8 cellular contexts compared by ENCODE assay signal in genomic region chr5:35617435-35618296, GRCh38. TPM values are rescaled to one million over a fixed set of nuclear protein-coding genes. Genes with fewer than 3 reads are reported as not detected.
DNase-seq lines count a peak whose midpoint lies in the region; ATAC-seq and TF ChIP-seq lines count a peak whose summit lies in the region.

TSS of gene SPEF2 (plus strand) at chr5:35617863. CDS start at chr5:35617998, 135 bp downstream.

- peak; percentile 88 for TF ChIP-seq CTCF in HFF-Myc (IDR thresholded peaks at IDR 0.05; ENCODE audit: low read depth, low read length, missing control alignments)
- peak; percentile 62 for TF ChIP-seq CTCF in WTC11 (IDR thresholded peaks at IDR 0.05)
- peak; percentile 80 for TF ChIP-seq CTCF in smooth muscle cell (IDR thresholded peaks at IDR 0.05; ENCODE audit: borderline replicate concordance, insufficient read depth, poor library complexity, severe bottlenecking)

- H3K27me3 ChIP-seq in smooth muscle cell (ENCODE audit: low read depth): no peaks in the 10 kb centered on the region

- peaks cover 4% of the 10 kb centered on the region; the same call in 1 of the 2 replicates for H3K4me1 Mint-ChIP-seq in WTC11

- no peaks in the 10 kb centered on the region for H3K79me2 ChIP-seq in smooth muscle cell (ENCODE audit: low read depth)

- POLR2A ChIA-PET in WTC11 (lab: Charles Lee): no interaction called here

- no peaks in the 10 kb centered on the region for H3F3A ChIP-seq in smooth muscle cell (ENCODE audit: low read depth)

- peak within 1 kb of the TSS; percentile 88 for H2AFZ ChIP-seq in smooth muscle cell (ENCODE audit: low read depth)

- DNase-seq in HFF-Myc (ENCODE audit: extremely low read depth, low read depth): peak; percentile 85
- DNase-seq in NCI-H146 treated with DMSO at 0.1 percent for 48 hours (lab: John Stamatoyannopoulos, UW; ENCODE audit: unreplicated experiment): peak; percentile 27
- peak; percentile 90 for DNase-seq in WTC11 (ENCODE audit: low spot score)
- peak in 60 of 61 donors; percentile 7 to 88 (median 67) for DNase-seq in caudate nucleus (lab: John Stamatoyannopoulos, UW)
- peak; percentile 83 for DNase-seq in inferior parietal cortex (ENCODE audit: extremely low spot score)
- peak; percentile 36 for DNase-seq in smooth muscle cell (lab: John Stamatoyannopoulos, UW; ENCODE audit: unreplicated experiment)
- DNase-seq in NCI-H446 treated with DMSO at 0.1 percent for 48 hours (lab: John Stamatoyannopoulos, UW): no peak

- peaks cover 68% of the 10 kb centered on the region for H3K27me3 Mint-ChIP-seq in WTC11 (ENCODE audit: low read depth)

- H3K9me3 ChIP-seq in ES-I3 (ENCODE audit: control insufficient read depth, insufficient read depth, low read length): no peaks in the 10 kb centered on the region
- H3K9me3 ChIP-seq in smooth muscle cell (replicated peaks; ENCODE audit: low read depth): peaks cover 7% of the 10 kb centered on the region

- peak within 1 kb of the TSS; percentile 2 for H3K27ac ChIP-seq in caudate nucleus (ENCODE audit: low read depth, low read length)
- H3K27ac ChIP-seq in smooth muscle cell (ENCODE audit: low read depth): no peak within 1 kb of the TSS

- WGBS in smooth muscle cell (ENCODE audit: low lambda C conversion rate): 4% methylated on average over 54 of the region's 54 CpGs

- peak within 1 kb of the TSS; percentile 83 for H3K4me2 ChIP-seq in smooth muscle cell

- ATAC-seq in WTC11: peak; percentile 98

- H3K36me3 ChIP-seq in ES-I3 (ENCODE audit: insufficient read depth, low read length) (no peaks in the 10 kb centered on the region), smooth muscle cell (ENCODE audit: low read depth) (no peaks in the 10 kb centered on the region)

- no peaks in the 10 kb centered on the region for H3K36me3 Mint-ChIP-seq in WTC11

- peak within 1 kb of the TSS; percentile 94 for H3K4me3 Mint-ChIP-seq in WTC11

- H3K9ac ChIP-seq in ES-I3 (ENCODE audit: low read depth, low read length) (peak within 1 kb of the TSS; percentile 63; the same call in 1 of the 2 replicates), smooth muscle cell (ENCODE audit: low read depth) (peak within 1 kb of the TSS; percentile 50)

- no peak within 1 kb of the TSS for H3K27ac Mint-ChIP-seq in WTC11

- H3K4me1 ChIP-seq in ES-I3 (ENCODE audit: insufficient read depth, low read length): no peaks in the 10 kb centered on the region
- no peaks in the 10 kb centered on the region for H3K4me1 ChIP-seq in smooth muscle cell (ENCODE audit: low read depth)

- 0 out of 2 replicates have a peak, but pooled peaks cover 4% of the 10 kb centered on the region for H3K9me3 Mint-ChIP-seq in WTC11

- no peaks in the 10 kb centered on the region for H4K20me1 ChIP-seq in smooth muscle cell (ENCODE audit: low read depth)

- CTCF ChIA-PET in WTC11 (lab: Charles Lee): interaction anchor here (0.7 to 2.0 kb wide), 6 partner anchors 27 to 321 kb away, joined by 3 to 8 read pairs (median 4); partner anchors contain the start of gene CAPSL

- H3K4me3 ChIP-seq in HFF-Myc (replicated peaks; ENCODE audit: low read depth, low read length): peak within 1 kb of the TSS; percentile 88
- H3K4me3 ChIP-seq in smooth muscle cell: peak within 1 kb of the TSS; percentile 69

TF ChIP-seq in WTC11, 78 proteins besides CTCF, POLR2A, EP300 and RAD21 (continues in another document):
- TF ChIP-seq ZNF512 (CRISPR knock-in tag; IDR thresholded peaks at IDR 0.05; ENCODE audit: borderline replicate concordance) (no peak), CBFB (CRISPR knock-in tag; IDR thresholded peaks at IDR 0.05; ENCODE audit: low read depth) (peak; percentile 65; the same call in 1 of the 2 replicates), GRHL2 (CRISPR knock-in tag; IDR thresholded peaks at IDR 0.05; ENCODE audit: insufficient replicate concordance, severe bottlenecking) (no peak), ZNF219 (CRISPR knock-in tag; IDR thresholded peaks at IDR 0.05; ENCODE audit: borderline replicate concordance) (no peak), NFATC4 (CRISPR knock-in tag; IDR thresholded peaks at IDR 0.05) (no peak), MYBL2 (CRISPR knock-in tag; IDR thresholded peaks at IDR 0.05) (no peak), FOXK1 (CRISPR knock-in tag; IDR thresholded peaks at IDR 0.05) (no peak), USF1 (CRISPR knock-in tag; IDR thresholded peaks at IDR 0.05) (no peak), ZNF317 (CRISPR knock-in tag; IDR thresholded peaks at IDR 0.05; ENCODE audit: borderline replicate concordance, low read depth) (no peak), ZNF396 (CRISPR knock-in tag; IDR thresholded peaks at IDR 0.05; ENCODE audit: borderline replicate concordance) (no peak), OVOL2 (CRISPR knock-in tag; IDR thresholded peaks at IDR 0.05; ENCODE audit: borderline replicate concordance) (no peak), E2F5 (CRISPR knock-in tag; IDR thresholded peaks at IDR 0.05) (0 out of 2 replicates have a peak, but pooled peaks have one; percentile 51), HMGXB4 (CRISPR knock-in tag; IDR thresholded peaks at IDR 0.05) (peak; percentile 93), NR3C1 (CRISPR knock-in tag; conservative IDR thresholded peaks at IDR 0.05; ENCODE audit: low read depth) (0 out of 2 replicates have a peak, but pooled peaks have one; percentile 21), HMGA2 (CRISPR knock-in tag; IDR thresholded peaks at IDR 0.05) (no peak), CDX4 (CRISPR knock-in tag; IDR thresholded peaks at IDR 0.05; ENCODE audit: borderline replicate concordance) (no peak), TEAD1 (CRISPR knock-in tag; IDR thresholded peaks at IDR 0.05) (peak; percentile 71; the same call in 1 of the 2 replicates)

RNA-seq across cellular contexts. Expression of gene SPEF2, which starts in this region (rescaled TPM):
- total RNA-seq in WTC11 (2021) (0.15 to 0.92 TPM (median 0.64 TPM) in 3 replicates), smooth muscle cell (3.1 and 3.8 TPM in 2 replicates)
- polyA plus RNA-seq in smooth muscle cell: 3.2 and 4.8 TPM in 2 replicates

Comparison
In these comparisons a context has a peak if more than half of its experiments do, and no peak if none do; other contexts are left out.
1. Peak in DNase-seq and ATAC-seq in WTC11; RNA of the gene not detected or under 1 TPM.